22 cellular contexts compared by ENCODE assay signal in genomic region chr4:156481845-156482244, GRCh38.
DNase-seq lines count a peak whose midpoint lies in the region; ATAC-seq and TF ChIP-seq lines count a peak whose summit lies in the region.
"Had no signal": no experiment of that assay in that cellular context is flagged by ENCODE, and none has a peak within 500 bp of the region (broad histone marks: within the 10 kb centered on the region; RNA-seq: fewer than 3 reads in every experiment).

No MANE protein-coding gene starts in this region.

- H3K9me3 ChIP-seq in mesenchymal stem cell (ENCODE audit: control insufficient read depth, low read length) (no peaks in the 10 kb centered on the region), osteoblast (ENCODE audit: low read depth, low read length) (no peaks in the 10 kb centered on the region), H9 (ENCODE audit: control insufficient read depth, low read depth, low read length) (no peaks in the 10 kb centered on the region)
- H3K9me3 ChIP-seq: A549, Caco-2 had no signal

- H2BK5ac ChIP-seq in mesenchymal stem cell (ENCODE audit: low read depth, low read length, poor library complexity, severe bottlenecking) = no peak overlapping the region
- no peak overlapping the region for H2BK5ac ChIP-seq in H9 (ENCODE audit: insufficient read length, low read length)

- H3K27ac ChIP-seq in mesenchymal stem cell (ENCODE audit: low read length, poor library complexity, severe bottlenecking) (no peak overlapping the region), osteoblast (ENCODE audit: low read depth, low read length) (no peak overlapping the region), H9 (ENCODE audit: insufficient read length, low read depth, low read length) (no peak overlapping the region)
- H3K27ac ChIP-seq: 22Rv1; A549; BLaER1 treated with 17β-estradiol and CSF1 and Interleukin-3, amounts not matched to agents 10 nM and 100 nM; C4-2B had no signal

- H4K8ac ChIP-seq in mesenchymal stem cell (ENCODE audit: low read length) (no peak overlapping the region), H9 (replicated peaks; ENCODE audit: insufficient read length, low read depth, low read length) (no peak overlapping the region)

- no peak for ATAC-seq in HG02623 (IDR thresholded peaks at IDR 0.05; ENCODE audit: unreplicated experiment)
- ATAC-seq: A549; CD8-positive, alpha-beta T cell; GM12878 had no signal

- H3K4me1 ChIP-seq in mesenchymal stem cell (ENCODE audit: control insufficient read depth, insufficient read depth, low read depth, low read length) (peaks cover 2% of the 10 kb centered on the region), osteoblast (ENCODE audit: insufficient read depth, low read length) (peaks cover 7% of the 10 kb centered on the region), H9 (ENCODE audit: insufficient read depth, low read length) (no peaks in the 10 kb centered on the region)
- H3K4me1 ChIP-seq: A549; BLaER1 treated with 17β-estradiol and CSF1 and Interleukin-3, amounts not matched to agents 10 nM and 100 nM; Caco-2 had no signal

- H4K91ac ChIP-seq in mesenchymal stem cell (ENCODE audit: low read length) (no peak overlapping the region), H9 (ENCODE audit: insufficient read length, low read depth, low read length) (no peak overlapping the region)

- peaks cover 43% of the 10 kb centered on the region for H3K4me1 Mint-ChIP-seq in HFFc6 (ENCODE audit: low read depth)
- no peaks in the 10 kb centered on the region; a peak in 1 of 4 replicates for H3K4me1 Mint-ChIP-seq in H9
- H3K4me1 Mint-ChIP-seq: B cell had no signal

- H3K9me3 Mint-ChIP-seq in HFFc6 (peaks cover 4% of the 10 kb centered on the region; the same call in 1 of the 2 replicates), H9 (no peaks in the 10 kb centered on the region)
- H3K9me3 Mint-ChIP-seq: CD4-positive, alpha-beta T cell; CD8-positive, alpha-beta T cell had no signal

- H2BK12ac ChIP-seq in mesenchymal stem cell (ENCODE audit: low read length in 2 of 2) (peak overlapping the region in 1 of 2 experiments; percentile 42), H9 (ENCODE audit: insufficient read length, low read depth, low read length) (no peak overlapping the region)

- peaks cover 20% of the 10 kb centered on the region for H3K36me3 Mint-ChIP-seq in HFFc6 (ENCODE audit: low read depth)
- no peaks in the 10 kb centered on the region for H3K36me3 Mint-ChIP-seq in H9 (ENCODE audit: insufficient read depth in 1 of 3, low read depth in 3 of 3)
- H3K36me3 Mint-ChIP-seq: CD8-positive, alpha-beta T cell had no signal

- H3K9ac ChIP-seq in mesenchymal stem cell (ENCODE audit: low read length) (no peak overlapping the region), H9 (ENCODE audit: extremely low read depth, insufficient read length, low read length) (no peak overlapping the region)
- H3K9ac ChIP-seq: BLaER1 treated with 17β-estradiol and CSF1 and Interleukin-3, amounts not matched to agents 10 nM and 100 nM had no signal

- H4K20me1 ChIP-seq in osteoblast (ENCODE audit: insufficient read depth, low read length) = no peaks in the 10 kb centered on the region
- no peaks in the 10 kb centered on the region for H4K20me1 ChIP-seq in H9 (ENCODE audit: control insufficient read depth, insufficient read depth, insufficient read length)
- H4K20me1 ChIP-seq: BLaER1 treated with 17β-estradiol and CSF1 and Interleukin-3, amounts not matched to agents 10 nM and 100 nM had no signal

- H3K23ac ChIP-seq in mesenchymal stem cell (ENCODE audit: low read length in 2 of 2) = no peak overlapping the region
- H3K23ac ChIP-seq in H9 (ENCODE audit: insufficient read length, low read depth, low read length) = no peak overlapping the region

- H2BK15ac ChIP-seq in mesenchymal stem cell (ENCODE audit: low read depth, poor library complexity, severe bottlenecking) (no peak overlapping the region), H9 (ENCODE audit: low read depth, low read length) (no peak overlapping the region)

- H3K14ac ChIP-seq in mesenchymal stem cell (ENCODE audit: low read length in 2 of 2) = no peak overlapping the region
- no peak overlapping the region for H3K14ac ChIP-seq in H9 (ENCODE audit: insufficient read depth, low read length)

- H3K27me3 Mint-ChIP-seq in HFFc6 (ENCODE audit: insufficient read depth) (no peaks in the 10 kb centered on the region; the same call in 1 of the 2 replicates), H9 (ENCODE audit: low read depth) (no peaks in the 10 kb centered on the region)
- H3K27me3 Mint-ChIP-seq: B cell; CD4-positive, alpha-beta T cell had no signal

- H4K5ac ChIP-seq in H9 (ENCODE audit: insufficient read length, low read depth, low read length) = no peak overlapping the region

- H3K27ac Mint-ChIP-seq in HFFc6 (peak overlapping the region; percentile 36; the same call in 1 of the 2 replicates), H9 (no peak overlapping the region)
- H3K27ac Mint-ChIP-seq: B cell; CD4-positive, alpha-beta T cell; CD8-positive, alpha-beta T cell had no signal

- H3K79me2 ChIP-seq in osteoblast (ENCODE audit: insufficient read depth, low read length) = no peaks in the 10 kb centered on the region
- H3K79me2 ChIP-seq in H9 (ENCODE audit: insufficient read depth, low read length) = no peaks in the 10 kb centered on the region

- H3T11ph ChIP-seq in H9 (ENCODE audit: low read length) = no peak overlapping the region

- no peak overlapping the region for H3K4me2 ChIP-seq in mesenchymal stem cell (ENCODE audit: low read length, poor library complexity, severe bottlenecking)
- no peak overlapping the region for H3K4me2 ChIP-seq in osteoblast (ENCODE audit: insufficient read depth, low read length)
- H3K4me2 ChIP-seq in H9 (ENCODE audit: insufficient read depth, insufficient read length, low read length) = no peak overlapping the region
- H3K4me2 ChIP-seq: A549; BLaER1 treated with 17β-estradiol and CSF1 and Interleukin-3, amounts not matched to agents 10 nM and 100 nM had no signal

- no peaks in the 10 kb centered on the region for H3K23me2 ChIP-seq in H9 (ENCODE audit: insufficient read length, low read depth, low read length, poor library complexity, severe bottlenecking)

- H2AFZ ChIP-seq in mesenchymal stem cell (ENCODE audit: low read depth, low read length) (no peak overlapping the region), osteoblast (ENCODE audit: low read length) (peak overlapping the region; percentile 37), H9 (ENCODE audit: low read length) (no peak overlapping the region)

- H3K27me3 ChIP-seq in mesenchymal stem cell (ENCODE audit: control insufficient read depth in 1 of 2, insufficient read depth in 1 of 2, low read length in 2 of 2) = no peaks in the 10 kb centered on the region
- no peaks in the 10 kb centered on the region for H3K27me3 ChIP-seq in osteoblast (ENCODE audit: insufficient read depth, low read length)
- H3K27me3 ChIP-seq in H9 (ENCODE audit: insufficient read depth, low read length) = no peaks in the 10 kb centered on the region
- H3K27me3 ChIP-seq: BLaER1 treated with 17β-estradiol and CSF1 and Interleukin-3, amounts not matched to agents 10 nM and 100 nM had no signal

- no peaks in the 10 kb centered on the region for H3K36me3 ChIP-seq in mesenchymal stem cell (ENCODE audit: control insufficient read depth in 1 of 2, insufficient read depth in 2 of 2, low read depth in 1 of 2, low read length in 2 of 2)
- no peaks in the 10 kb centered on the region for H3K36me3 ChIP-seq in osteoblast (ENCODE audit: insufficient read depth, low read length)
- H3K36me3 ChIP-seq: BLaER1 treated with 17β-estradiol and CSF1 and Interleukin-3, amounts not matched to agents 10 nM and 100 nM had no signal

- H3K4me3 Mint-ChIP-seq in HFFc6 (no peak overlapping the region), H9 (no peak overlapping the region)
- H3K4me3 Mint-ChIP-seq: B cell; CD4-positive, alpha-beta T cell; CD8-positive, alpha-beta T cell had no signal

- H3K4me3 ChIP-seq in mesenchymal stem cell (ENCODE audit: insufficient read depth in 1 of 2, low read depth in 1 of 2, low read length in 2 of 2) (no peak overlapping the region), osteoblast (ENCODE audit: insufficient read depth, low read length) (no peak overlapping the region)
- H3K4me3 ChIP-seq: A549; BLaER1 treated with 17β-estradiol and CSF1 and Interleukin-3, amounts not matched to agents 10 nM and 100 nM; GM12878 had no signal

- H2BK20ac ChIP-seq in H9 (ENCODE audit: low read depth, low read length, poor library complexity, severe bottlenecking) = no peak overlapping the region

- 96% methylated on average over 6 of the region's 11 CpGs for WGBS in mesenchymal stem cell
- no CpG with 5 or more reads among the region's 11 CpGs for WGBS in H9 (ENCODE audit: extremely low coverage, insufficient read length, low lambda C conversion rate)

- H3K56ac ChIP-seq in H9 (ENCODE audit: insufficient read length, low read depth, low read length) = no peak overlapping the region

- TF ChIP-seq CTCF in HFFc6 (IDR thresholded peaks at IDR 0.05) (no peak), osteoblast (IDR thresholded peaks at IDR 0.05; ENCODE audit: extremely low read depth, low read depth, low read length) (no peak), H9 (conservative IDR thresholded peaks at IDR 0.05) (no peak)

- H2BK120ac ChIP-seq in mesenchymal stem cell (ENCODE audit: low read depth, low read length) (peak overlapping the region; percentile 19), H9 (ENCODE audit: low read depth, low read length, poor library complexity, severe bottlenecking) (no peak overlapping the region)

- no peaks in the 10 kb centered on the region for H3K79me1 ChIP-seq in mesenchymal stem cell (replicated peaks; ENCODE audit: low read length, poor library complexity, severe bottlenecking)
- H3K79me1 ChIP-seq in H9 (ENCODE audit: insufficient read depth, low read depth, low read length, poor library complexity, severe bottlenecking) = no peaks in the 10 kb centered on the region

- H2AK5ac ChIP-seq in mesenchymal stem cell (ENCODE audit: low read length, severe bottlenecking) = no peak overlapping the region
- H2AK5ac ChIP-seq in H9 (ENCODE audit: insufficient read length, low read length) = no peak overlapping the region

- H3K4ac ChIP-seq in mesenchymal stem cell (ENCODE audit: low read depth in 1 of 2, low read length in 2 of 2) (no peak overlapping the region), H9 (ENCODE audit: low read depth, low read length) (no peak overlapping the region)

- DNase-seq in HFFc6 (no peak), mesenchymal stem cell (no peak), osteoblast (ENCODE audit: insufficient read length, low spot score, missing footprints) (no peak), H9 (no peak)
- DNase-seq in activated CD4-positive, CD25-positive, alpha-beta regulatory T cell treated with anti-CD3 and anti-CD28 coated beads, Interleukin-2, amount 50 U/mL, for 72 hours = no peak
- DNase-seq: AML-193; Caco-2; Calu3; CD4-positive, alpha-beta T cell; CD8-positive, alpha-beta T cell; DMS53; DMS79; DND-41; EL; GDM1 had no signal

- H3K18ac ChIP-seq in mesenchymal stem cell (ENCODE audit: low read depth in 1 of 2, low read length in 2 of 2) = peak overlapping the region in 1 of 2 experiments; percentile 8
- H3K18ac ChIP-seq in H9 (ENCODE audit: insufficient read length, low read depth, low read length) = no peak overlapping the region
